15 cellular contexts compared by ENCODE assay signal in the genomic region with DNA sequence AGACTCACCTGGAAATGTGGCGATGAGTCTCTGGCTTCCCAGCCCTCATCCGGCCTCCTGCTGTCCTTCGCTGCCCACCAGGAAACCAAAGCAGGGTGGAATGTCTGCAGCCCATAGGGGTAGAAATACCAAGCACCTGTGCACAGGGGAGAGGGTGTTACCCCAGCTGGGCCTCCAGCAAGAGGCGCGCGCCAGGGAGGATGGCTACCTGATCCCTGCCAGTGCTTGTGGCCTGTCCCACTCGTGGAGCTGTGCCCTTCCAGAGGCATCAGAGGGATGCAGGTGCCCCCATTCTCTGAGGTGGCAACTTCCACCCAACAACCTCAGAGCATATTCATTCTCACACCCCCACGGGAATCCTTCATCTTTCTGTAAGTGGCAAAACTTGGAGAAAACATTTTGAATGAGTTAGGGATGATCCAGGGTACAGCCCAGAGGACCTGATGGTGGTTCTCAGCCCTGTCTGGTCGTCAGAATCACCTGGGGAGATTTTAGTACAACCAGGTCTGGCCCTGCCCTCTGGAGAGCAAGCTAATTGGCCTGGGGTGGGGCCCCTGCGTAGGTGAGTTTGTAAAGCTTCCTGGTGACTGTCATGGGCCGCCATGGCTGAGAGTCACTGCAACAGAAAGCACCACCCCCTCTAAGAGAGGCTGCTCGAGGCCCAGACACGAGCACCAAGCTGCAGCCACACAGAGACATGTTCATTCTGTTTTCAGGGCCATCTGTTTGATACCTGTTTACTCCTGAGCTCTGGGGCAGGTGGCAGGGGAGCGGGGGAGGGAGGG. TPM values are rescaled to one million over a fixed set of nuclear protein-coding genes. Genes with fewer than 3 reads are reported as not detected.
DNase-seq lines count a peak whose midpoint lies in the region; ATAC-seq and TF ChIP-seq lines count a peak whose summit lies in the region.
"Had no signal": no experiment of that assay in that cellular context is flagged by ENCODE, and none has a peak within 500 bp of the region (broad histone marks: within the 10 kb centered on the region; RNA-seq: fewer than 3 reads in every experiment).

No MANE protein-coding gene starts in this region.

- no peaks in the 10 kb centered on the region for H3K9me3 ChIP-seq in SJCRH30 (replicated peaks)
- H3K9me3 ChIP-seq in suprapubic skin: no peaks in the 10 kb centered on the region
- H3K9me3 ChIP-seq: Peyer's patch, psoas muscle had no signal

- H3K27me3 ChIP-seq in SJCRH30 (no peaks in the 10 kb centered on the region), suprapubic skin (no peaks in the 10 kb centered on the region)
- H3K27me3 ChIP-seq: Peyer's patch had no signal

- H3K4me3 ChIP-seq in SJCRH30: no peak overlapping the region
- H3K4me3 ChIP-seq in suprapubic skin: no peak overlapping the region
- H3K4me3 ChIP-seq: Peyer's patch, psoas muscle had no signal

- ATAC-seq in activated CD8-positive, alpha-beta memory T cell treated with anti-CD3 and anti-CD28 coated beads, Interleukin-2, amount 10 ng/mL, durations not matched to agents 7 days and 5 days: no peak
- peak in 1 of 2 donors; percentile 24 for ATAC-seq in naive thymus-derived CD8-positive, alpha-beta T cell

- peaks cover 11% of the 10 kb centered on the region for H3K4me1 ChIP-seq in SJCRH30
- H3K4me1 ChIP-seq in suprapubic skin: peaks cover 19% of the 10 kb centered on the region

- H3K4me1 Mint-ChIP-seq in activated CD8-positive, alpha-beta memory T cell treated with anti-CD3 and anti-CD28 coated beads, Interleukin-2, amount 10 ng/mL, durations not matched to agents 7 days and 5 days: peaks cover 40% of the 10 kb centered on the region
- peaks cover 17 to 83% (median 46%) of the 10 kb centered on the region in 4 donors for H3K4me1 Mint-ChIP-seq in naive thymus-derived CD8-positive, alpha-beta T cell

- CTCF ChIA-PET in activated CD8-positive, alpha-beta memory T cell treated with anti-CD3 and anti-CD28 coated beads, Interleukin-2, amount 10 ng/mL, durations not matched to agents 7 days and 5 days (lab: Charles Lee): interaction anchor here (1.4 to 3.5 kb wide), 5 partner anchors 8 to 24 kb away, joined by 3 to 28 read pairs (median 5); no protein-coding TSS in a partner anchor

- H3K27me3 Mint-ChIP-seq in activated CD8-positive, alpha-beta memory T cell treated with anti-CD3 and anti-CD28 coated beads, Interleukin-2, amount 10 ng/mL, durations not matched to agents 7 days and 5 days: no peaks in the 10 kb centered on the region
- no peaks in the 10 kb centered on the region for H3K27me3 Mint-ChIP-seq in naive thymus-derived CD8-positive, alpha-beta T cell

- H3K36me3 ChIP-seq in SJCRH30 (peaks cover 80% of the 10 kb centered on the region), suprapubic skin (peaks cover 97% of the 10 kb centered on the region)

- 90% methylated on average over 11 of the region's 14 CpGs for WGBS in suprapubic skin

- TF ChIP-seq POLR2A in suprapubic skin (IDR thresholded peaks at IDR 0.05): no peak

- TF ChIP-seq CTCF in suprapubic skin (IDR thresholded peaks at IDR 0.05): no peak

- no peak overlapping the region for H3K4me3 Mint-ChIP-seq in activated CD8-positive, alpha-beta memory T cell treated with anti-CD3 and anti-CD28 coated beads, Interleukin-2, amount 10 ng/mL, durations not matched to agents 7 days and 5 days
- peak overlapping the region in 3 of 10 donors; percentile 7 to 58 (median 26) for H3K4me3 Mint-ChIP-seq in naive thymus-derived CD8-positive, alpha-beta T cell

- DNase-seq in activated CD8-positive, alpha-beta memory T cell treated with anti-CD3 and anti-CD28 coated beads, Interleukin-2, amount 10 ng/mL, durations not matched to agents 7 days and 5 days: no peak
- DNase-seq in activated CD8-positive, alpha-beta memory T cell treated with anti-CD3 and anti-CD28 coated beads, Interleukin-2, amount 50 U/mL, for 4 hours: no peak
- DNase-seq in DMS53 treated with DMSO at 0.1 percent for 48 hours (lab: John Stamatoyannopoulos, UW; ENCODE audit: unreplicated experiment): peak; percentile 67
- DNase-seq in SJCRH30: no peak
- DNase-seq in naive thymus-derived CD8-positive, alpha-beta T cell: no peak
- DNase-seq in globus pallidus (ENCODE audit: low spot score): no peak
- DNase-seq in glomerular visceral epithelial cell (ENCODE audit: extremely low spot score): no peak
- no peak for DNase-seq in suprapubic skin (ENCODE audit: low spot score in 2 of 2)
- DNase-seq: activated CD4-positive, CD25-positive, alpha-beta regulatory T cell; AML-193; cerebellar nuclear complex; DMS79; NCI-H524 treated with DMSO at 0.1 percent for 48 hours; Peyer's patch; psoas muscle had no signal

- POLR2A ChIA-PET in naive thymus-derived CD8-positive, alpha-beta T cell (lab: Charles Lee): interaction anchor here (0.6 to 37.2 kb wide), 3 partner anchors 7 to 1578 kb away, joined by 3 to 1495 read pairs (median 1495); partner anchors contain the start of gene SUN2

- TF ChIP-seq EP300 in suprapubic skin (IDR thresholded peaks at IDR 0.05): no peak

- H3K27ac Mint-ChIP-seq in activated CD8-positive, alpha-beta memory T cell treated with anti-CD3 and anti-CD28 coated beads, Interleukin-2, amount 10 ng/mL, durations not matched to agents 7 days and 5 days: peak overlapping the region; percentile 8
- H3K27ac Mint-ChIP-seq in naive thymus-derived CD8-positive, alpha-beta T cell: peak overlapping the region in 8 of 10 donors; percentile 50 to 91 (median 74)

- H3K27ac ChIP-seq in SJCRH30: peak overlapping the region; percentile 14
- no peak overlapping the region for H3K27ac ChIP-seq in suprapubic skin
- H3K27ac ChIP-seq: Peyer's patch, psoas muscle had no signal

- H3K9me3 Mint-ChIP-seq in activated CD8-positive, alpha-beta memory T cell treated with anti-CD3 and anti-CD28 coated beads, Interleukin-2, amount 10 ng/mL, durations not matched to agents 7 days and 5 days (ENCODE audit: low read depth): no peaks in the 10 kb centered on the region
- H3K9me3 Mint-ChIP-seq in naive thymus-derived CD8-positive, alpha-beta T cell: no peaks in the 10 kb centered on the region

- peaks cover 82% of the 10 kb centered on the region for H3K36me3 Mint-ChIP-seq in activated CD8-positive, alpha-beta memory T cell treated with anti-CD3 and anti-CD28 coated beads, Interleukin-2, amount 10 ng/mL, durations not matched to agents 7 days and 5 days
- peaks cover 5 to 99% (median 32%) of the 10 kb centered on the region in 3 donors for H3K36me3 Mint-ChIP-seq in naive thymus-derived CD8-positive, alpha-beta T cell

RNA-seq across cellular contexts. Expression of gene SUN2, which starts 9.9 kb away (rescaled TPM):
- 100 to 1,000 TPM; 320 to 412 TPM for total RNA-seq in activated CD8-positive, alpha-beta memory T cell treated with anti-CD3 and anti-CD28 coated beads, Interleukin-2, amount 10 ng/mL, durations not matched to agents 7 days and 5 days
- total RNA-seq in SJCRH30 (2014; rRNA removed; shearing (Covaris generic)): 67.3 TPM in 2 replicates
- total RNA-seq in naive thymus-derived CD8-positive, alpha-beta T cell: 1,000 to 10,000 TPM; 1,061 to 1,073 TPM
- 100 to 1,000 TPM; 491 to 802 (median 518) TPM for polyA plus RNA-seq in naive thymus-derived CD8-positive, alpha-beta T cell
- total RNA-seq in suprapubic skin: 100 to 1,000 TPM; 186 to 262 (median 232) TPM

RNA-seq across cellular contexts. Expression of gene GTPBP1, which starts 40.1 kb away (rescaled TPM):
- total RNA-seq in activated CD8-positive, alpha-beta memory T cell treated with anti-CD3 and anti-CD28 coated beads, Interleukin-2, amount 10 ng/mL, durations not matched to agents 7 days and 5 days: 100 to 1,000 TPM; 116 to 146 TPM
- 27.2 and 28.1 TPM in 2 replicates for total RNA-seq in SJCRH30 (2014; rRNA removed; shearing (Covaris generic))
- 10 to 100 TPM; 64.6 to 73.3 TPM for total RNA-seq in naive thymus-derived CD8-positive, alpha-beta T cell
- polyA plus RNA-seq in naive thymus-derived CD8-positive, alpha-beta T cell: 10 to 100 TPM; 17.2 to 29.3 (median 22.6) TPM
- total RNA-seq in suprapubic skin: 100 to 1,000 TPM in 1 of 4 donors, 10 to 100 TPM in 3; 73.0 to 100 (median 76.8) TPM

RNA-seq across cellular contexts. Expression of gene JOSD1, which starts 45.1 kb away (rescaled TPM):
- total RNA-seq in activated CD8-positive, alpha-beta memory T cell treated with anti-CD3 and anti-CD28 coated beads, Interleukin-2, amount 10 ng/mL, durations not matched to agents 7 days and 5 days: 10 to 100 TPM; 74.0 to 77.0 TPM
- total RNA-seq in SJCRH30 (2014; rRNA removed; shearing (Covaris generic)): 25.9 and 26.5 TPM in 2 replicates
- 10 to 100 TPM; 50.5 to 52.6 TPM for total RNA-seq in naive thymus-derived CD8-positive, alpha-beta T cell
- 1 to 10 TPM; 6.7 to 8.2 (median 7.8) TPM for polyA plus RNA-seq in naive thymus-derived CD8-positive, alpha-beta T cell
- 10 to 100 TPM; 51.4 to 87.4 (median 62.3) TPM for total RNA-seq in suprapubic skin

RNA-seq across cellular contexts. Expression of gene DNAL4, which starts 48.1 kb away (rescaled TPM):
- 1 to 10 TPM; 8.2 to 8.9 TPM for total RNA-seq in activated CD8-positive, alpha-beta memory T cell treated with anti-CD3 and anti-CD28 coated beads, Interleukin-2, amount 10 ng/mL, durations not matched to agents 7 days and 5 days
- 4.3 and 4.7 TPM in 2 replicates for total RNA-seq in SJCRH30 (2014; rRNA removed; shearing (Covaris generic))
- 10 to 100 TPM in 1 of 2 experiments, 1 to 10 TPM in 1; 9.3 to 11.5 TPM for total RNA-seq in naive thymus-derived CD8-positive, alpha-beta T cell
- 10 to 100 TPM; 11.2 to 14.7 (median 13.1) TPM for polyA plus RNA-seq in naive thymus-derived CD8-positive, alpha-beta T cell
- total RNA-seq in suprapubic skin: 10 to 100 TPM; 21.8 to 27.7 (median 27.6) TPM
